8 cellular contexts compared by ENCODE assay signal in the genomic region with DNA sequence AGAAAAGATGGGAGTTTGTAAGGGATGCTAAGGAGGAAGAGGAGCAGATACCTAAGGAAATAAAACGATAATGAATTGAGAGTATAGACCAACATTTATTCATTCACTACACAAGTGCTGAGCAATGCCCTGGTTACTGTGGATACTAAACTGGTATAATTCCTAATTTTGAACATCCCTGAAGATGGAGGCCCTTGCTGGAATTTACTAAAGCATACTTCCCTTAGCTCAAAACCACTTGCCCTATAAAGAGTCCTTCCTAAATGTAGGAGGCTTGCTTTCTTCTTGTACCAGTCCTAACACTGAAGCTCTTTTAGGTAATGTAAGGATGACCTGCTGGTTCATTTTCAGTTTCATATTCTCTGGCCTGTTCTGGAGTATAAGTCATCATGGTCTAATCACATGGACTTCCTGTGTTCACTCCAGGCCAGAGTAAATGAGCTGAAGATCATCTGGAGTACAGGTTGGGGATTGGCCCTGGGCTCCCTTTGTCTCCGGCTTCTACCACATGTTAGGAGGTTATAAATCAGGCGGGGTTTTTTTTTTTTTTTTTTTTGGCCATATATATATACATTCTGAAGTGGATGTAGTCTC. TPM values are rescaled to one million over a fixed set of nuclear protein-coding genes. Genes with fewer than 3 reads are reported as not detected.
DNase-seq lines count a peak whose midpoint lies in the region; ATAC-seq and TF ChIP-seq lines count a peak whose summit lies in the region.

No MANE protein-coding gene starts in this region.

- H3K36me3 ChIP-seq in KMS-11 (ENCODE audit: insufficient read depth), result no peaks in the 10 kb centered on the region
- no peaks in the 10 kb centered on the region for H3K36me3 ChIP-seq in prostate gland
- no peaks in the 10 kb centered on the region for H3K36me3 ChIP-seq in upper lobe of left lung

- no peak for TF ChIP-seq EP300 in upper lobe of left lung (IDR thresholded peaks at IDR 0.05)

- peaks cover 14% of the 10 kb centered on the region for H3K4me1 ChIP-seq in KMS-11 (ENCODE audit: low read depth, poor library complexity, severe bottlenecking)
- H3K4me1 ChIP-seq in prostate gland (replicated peaks), result no peaks in the 10 kb centered on the region
- peaks cover 0 to 12% (median 3%) of the 10 kb centered on the region in 4 donors for H3K4me1 ChIP-seq in upper lobe of left lung

- H3K27me3 ChIP-seq in KMS-11 (ENCODE audit: insufficient read depth, low read depth) (no peaks in the 10 kb centered on the region), prostate gland (replicated peaks; ENCODE audit: insufficient read depth) (no peaks in the 10 kb centered on the region), upper lobe of left lung (no peaks in the 10 kb centered on the region)

- TF ChIP-seq CTCF in KMS-11 (conservative IDR thresholded peaks at IDR 0.05; ENCODE audit: low read depth, low read length) (no peak), prostate gland (IDR thresholded peaks at IDR 0.05) (no peak), upper lobe of left lung (IDR thresholded peaks at IDR 0.05) (no peak)

- WGBS in prostate gland, result 93% methylated on average over 3 of the region's 3 CpGs
- 89 to 94% methylated on average over 3 of the region's 3 CpGs for WGBS in upper lobe of left lung, 2 donors

- DNase-seq in kidney glomerular epithelial cell (lab: John Stamatoyannopoulos, UW), result peak; percentile 9
- no peak for DNase-seq in activated T-cell treated with anti-CD3 and anti-CD28 coated beads, Interleukin-2, amount 50 U/mL, for 1 hour
- no peak for DNase-seq in NCI-H2171 (lab: John Stamatoyannopoulos, UW)
- DNase-seq in prostate gland (ENCODE audit: low spot score), result no peak
- no peak for DNase-seq in upper lobe of left lung

- intact Hi-C loops in prostate gland (cut with DNase I), result no loop called here

- no peaks in the 10 kb centered on the region for H3K79me2 ChIP-seq in KMS-11 (ENCODE audit: insufficient read depth, low read depth)

- H2AFZ ChIP-seq in KMS-11 (ENCODE audit: low read depth), result peak overlapping the region; percentile 24; the same call in 1 of the 2 replicates

- H3K4me2 ChIP-seq in KMS-11, result peak overlapping the region; percentile 33; the same call in 1 of the 2 replicates

- H3K9me3 ChIP-seq in prostate gland (no peaks in the 10 kb centered on the region), upper lobe of left lung (no peaks in the 10 kb centered on the region)

- ATAC-seq in GM18519 (IDR thresholded peaks at IDR 0.05; ENCODE audit: low FRiP score, unreplicated experiment) (peak; percentile 51), GM21576 (IDR thresholded peaks at IDR 0.05; ENCODE audit: unreplicated experiment) (peak; percentile 69), upper lobe of left lung (ENCODE audit: low FRiP score in 2 of 2) (no peak)

- TF ChIP-seq POLR2A in prostate gland (IDR thresholded peaks at IDR 0.05), result no peak
- no peak for TF ChIP-seq POLR2A in upper lobe of left lung (IDR thresholded peaks at IDR 0.05)

- H3K27ac ChIP-seq in KMS-11 (no peak overlapping the region), prostate gland (no peak overlapping the region), upper lobe of left lung (no peak overlapping the region)

- H3K4me3 ChIP-seq in KMS-11 (IDR thresholded peaks at IDR 0.05; ENCODE audit: insufficient read depth, low read depth, low read length), result no peak overlapping the region
- no peak overlapping the region for H3K4me3 ChIP-seq in prostate gland
- no peak overlapping the region for H3K4me3 ChIP-seq in upper lobe of left lung

- no peak overlapping the region for H3K9ac ChIP-seq in KMS-11

- no peaks in the 10 kb centered on the region for H4K20me1 ChIP-seq in KMS-11 (ENCODE audit: insufficient read depth)

RNA-seq across cellular contexts. Expression of gene MTMR10, which starts 40.1 kb away (rescaled TPM):
- total RNA-seq in prostate gland (10 to 100 TPM; 32.5 to 35.2 TPM), upper lobe of left lung (10 to 100 TPM; 28.6 to 48.7 (median 36.8) TPM)

Comparison
In these comparisons a context has a peak if more than half of its experiments do, and no peak if none do; other contexts are left out.
1. ATAC-seq: peak in GM18519 (single experiment) and GM21576 (single experiment); none in upper lobe of left lung (0 of 2).